ENCODE assay signal across 1 cellular context in genomic region chr5:57303985-57304384, GRCh38.
TF ChIP-seq lines count a peak whose summit lies in the region.

No MANE protein-coding gene starts in this region.

TF ChIP-seq in WTC11, 78 proteins besides CTCF, POLR2A, EP300 and RAD21 (continued from another document):
- no peak for TF ChIP-seq AFF4 (CRISPR knock-in tag; IDR thresholded peaks at IDR 0.05; ENCODE audit: borderline replicate concordance)
